ENCODE assay signal across 15 cellular contexts in genomic region chr5:42655982-42656660, GRCh38.
DNase-seq lines count a peak whose midpoint lies in the region; ATAC-seq and TF ChIP-seq lines count a peak whose summit lies in the region.
"Had no signal": no experiment of that assay in that cellular context is flagged by ENCODE, and none has a peak within 500 bp of the region (broad histone marks: within the 10 kb centered on the region; RNA-seq: fewer than 3 reads in every experiment).

No MANE protein-coding gene starts in this region.

- dilution Hi-C loops in mammary epithelial cell (cut with HindIII; ENCODE audit: low sequenced_read_pairs): no loop called here

- no peaks in the 10 kb centered on the region for H3K79me2 ChIP-seq in mammary epithelial cell (ENCODE audit: insufficient read depth, low read length)

- H3K9ac ChIP-seq in mammary epithelial cell (ENCODE audit: insufficient read depth, low read length): no peak overlapping the region

- CTCF ChIA-PET in mammary epithelial cell (lab: Charles Lee; ENCODE audit: low non-redundant PET): interaction anchor here (0.6 to 1.1 kb wide), 6 partner anchors 72 to 335 kb away, joined by 3 to 6 read pairs (median 4); no protein-coding TSS in a partner anchor

- TF ChIP-seq CTCF in mammary epithelial cell (conservative IDR thresholded peaks at IDR 0.05 in 1 of 2, IDR thresholded peaks at IDR 0.05 in 1 of 2; ENCODE audit: extremely low read depth in 1 of 2, insufficient read depth in 1 of 2, low read depth in 1 of 2, low read length in 2 of 2): no peak

- no TSS peak for BruUV-seq in mammary epithelial cell (replicated peaks; lab: Mats Ljungman, UMichigan)

- in situ Hi-C loops in mammary epithelial cell (cut with MboI; ENCODE audit: low sequenced_read_pairs in 2 of 2): loop anchor here in 1 of 2 donors (10.0 kb wide), 1 partner anchor 141 kb away; no protein-coding TSS in a partner anchor

- DNase-seq in LHCN-M2 (ENCODE audit: low read depth): peak; percentile 5
- peak; percentile 51 for DNase-seq in mammary epithelial cell
- DNase-seq in iris pigment epithelial cell (ENCODE audit: low read depth): peak; percentile 28
- no peak for DNase-seq in sciatic nerve (ENCODE audit: low spot score)
- no peak for DNase-seq in stimulated activated CD4-positive, alpha-beta T cell treated with anti-CD3 and anti-CD28 coated beads, Interleukin-15, amount 100 ng/mL, for 24 hours
- no peak for DNase-seq in inferior parietal cortex (ENCODE audit: extremely low spot score)
- DNase-seq: activated CD4-positive, alpha-beta memory T cell treated with anti-CD3 and anti-CD28 coated beads for 36 hours; CD8-positive, alpha-beta T cell; mucosa of descending colon; NCI-H1436; NCI-H524; stimulated activated naive CD4-positive, alpha-beta T cell treated with Interleukin-2 at 50 U/mL for 16 hours; T1000 had no signal

- H3K4me2 ChIP-seq in mammary epithelial cell (ENCODE audit: insufficient read depth, low read depth, low read length): peak overlapping the region; percentile 91

- H3K27ac ChIP-seq in mammary epithelial cell (ENCODE audit: insufficient read depth, low read depth, low read length): peak overlapping the region; percentile 53

- 29% methylated on average over 3 of the region's 3 CpGs for WGBS in mammary epithelial cell (ENCODE audit: low coverage, missing lambda C conversion rate)

- H3K36me3 ChIP-seq in mammary epithelial cell (ENCODE audit: insufficient read depth, low read length): no peaks in the 10 kb centered on the region

- no peaks in the 10 kb centered on the region for H3K27me3 ChIP-seq in mammary epithelial cell (ENCODE audit: insufficient read depth, low read length)

- H3K4me3 ChIP-seq in mammary epithelial cell (replicated peaks in 1 of 3; ENCODE audit: insufficient read depth in 1 of 3, low read depth in 2 of 3, low read length in 3 of 3): peak overlapping the region; percentile 2 to 64 (median 45)
- H3K4me3 ChIP-seq: mucosa of descending colon had no signal

- no peaks in the 10 kb centered on the region for H3K9me3 ChIP-seq in mammary epithelial cell (replicated peaks; ENCODE audit: insufficient read depth, low read length)
- H3K9me3 ChIP-seq: mucosa of descending colon had no signal

- H2AFZ ChIP-seq in mammary epithelial cell (ENCODE audit: low read depth, low read length): peak overlapping the region; percentile 28

- ATAC-seq in sciatic nerve: peak; percentile 41
- no peak for ATAC-seq in GM18498 (IDR thresholded peaks at IDR 0.05; ENCODE audit: unreplicated experiment)
- ATAC-seq in HG02970 (IDR thresholded peaks at IDR 0.05; ENCODE audit: low FRiP score, unreplicated experiment): no peak
- ATAC-seq: CD8-positive, alpha-beta T cell; mucosa of descending colon had no signal

- H3K4me1 ChIP-seq in mammary epithelial cell (ENCODE audit: insufficient read depth, low read length): peaks cover 10% of the 10 kb centered on the region

- intact Hi-C loops in mammary epithelial cell (cut with micrococcal nuclease) (loop anchor here (1.0 to 10.0 kb wide), 7 partner anchors 73 to 792 kb away; partner anchors contain the start of gene GHR), sciatic nerve (cut with DNase I) (no loop called here)

- no peaks in the 10 kb centered on the region for H4K20me1 ChIP-seq in mammary epithelial cell (ENCODE audit: insufficient read depth, low read length)

Comparison
In these comparisons a context has a peak if more than half of its experiments do, and no peak if none do; other contexts are left out.
1. DNase-seq: peak in LHCN-M2 (single experiment), mammary epithelial cell (single experiment) and iris pigment epithelial cell (single experiment); none in sciatic nerve (single experiment), stimulated activated CD4-positive, alpha-beta T cell treated with anti-CD3 and anti-CD28 coated beads, Interleukin-15, amount 100 ng/mL, for 24 hours (single experiment) and inferior parietal cortex (single experiment).